18 cellular contexts compared by ENCODE assay signal in the genomic region with DNA sequence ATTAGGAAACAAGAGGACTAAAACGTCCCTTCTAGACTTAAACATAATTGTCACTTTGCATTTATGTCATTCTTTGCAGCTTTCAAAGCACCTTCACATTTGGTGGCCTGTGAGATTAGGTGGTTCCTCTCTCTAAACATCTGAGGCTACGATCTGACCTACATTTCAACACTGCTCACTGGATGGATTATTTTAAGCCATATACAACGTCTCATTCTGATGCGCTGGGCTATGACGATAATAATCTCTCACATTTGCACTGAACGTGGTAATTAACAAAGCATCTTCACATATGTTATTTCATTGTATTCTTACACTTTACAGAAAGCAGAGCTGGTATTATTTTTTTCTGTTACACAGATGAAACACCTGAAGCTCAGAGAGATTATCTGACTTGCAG. TPM values are rescaled to one million over a fixed set of nuclear protein-coding genes. Genes with fewer than 3 reads are reported as not detected.
DNase-seq lines count a peak whose midpoint lies in the region; ATAC-seq lines count a peak whose summit lies in the region.
"Had no signal": no experiment of that assay in that cellular context is flagged by ENCODE, and none has a peak within 500 bp of the region (broad histone marks: within the 10 kb centered on the region; RNA-seq: fewer than 3 reads in every experiment).

No MANE protein-coding gene starts in this region.

- H3K9me3 Mint-ChIP-seq in activated naive CD8-positive, alpha-beta T cell (ENCODE audit: low read depth), result no peaks in the 10 kb centered on the region
- H3K9me3 Mint-ChIP-seq in activated naive CD8-positive, alpha-beta T cell treated with anti-CD3 and anti-CD28 coated beads, Interleukin-2, amount 50 U/mL, for 24 hours, result no peaks in the 10 kb centered on the region
- H3K9me3 Mint-ChIP-seq in activated CD8-positive, alpha-beta T cell treated with anti-CD3 and anti-CD28 coated beads, Interleukin-2, amount 10 ng/mL, durations not matched to agents 7 days and 5 days (ENCODE audit: insufficient read depth), result no peaks in the 10 kb centered on the region
- H3K9me3 Mint-ChIP-seq: activated CD4-positive, alpha-beta memory T cell treated with anti-CD3 and anti-CD28 coated beads, Interleukin-2, amount 10 ng/mL, durations not matched to agents 7 days and 5 days; dendritic cell treated with granulocyte-macrophage colony-stimulating factor and Interleukin-4, amounts not matched to agents 40 ng/mL and 50 ng/mL, for 4 days; memory B cell had no signal

- peaks cover 9% of the 10 kb centered on the region for H3K36me3 Mint-ChIP-seq in activated naive CD8-positive, alpha-beta T cell
- H3K36me3 Mint-ChIP-seq in activated naive CD8-positive, alpha-beta T cell treated with anti-CD3 and anti-CD28 coated beads, Interleukin-2, amount 50 U/mL, for 24 hours (ENCODE audit: low read depth), result peaks cover 61% of the 10 kb centered on the region
- peaks cover 64% of the 10 kb centered on the region for H3K36me3 Mint-ChIP-seq in activated CD8-positive, alpha-beta T cell treated with anti-CD3 and anti-CD28 coated beads, Interleukin-2, amount 10 ng/mL, durations not matched to agents 7 days and 5 days (ENCODE audit: low read depth)
- H3K36me3 Mint-ChIP-seq: memory B cell had no signal

- peaks cover 83% of the 10 kb centered on the region for H3K4me1 Mint-ChIP-seq in activated naive CD8-positive, alpha-beta T cell (ENCODE audit: low read depth)
- H3K4me1 Mint-ChIP-seq in activated naive CD8-positive, alpha-beta T cell treated with anti-CD3 and anti-CD28 coated beads, Interleukin-2, amount 50 U/mL, for 24 hours, result peaks cover 93% of the 10 kb centered on the region
- peaks cover 87% of the 10 kb centered on the region for H3K4me1 Mint-ChIP-seq in activated CD8-positive, alpha-beta T cell treated with anti-CD3 and anti-CD28 coated beads, Interleukin-2, amount 10 ng/mL, durations not matched to agents 7 days and 5 days (ENCODE audit: low read depth)

- CTCF ChIA-PET in activated CD8-positive, alpha-beta T cell treated with anti-CD3 and anti-CD28 coated beads, Interleukin-2, amount 10 ng/mL, durations not matched to agents 7 days and 5 days (lab: Charles Lee), result interaction anchor here (1.1 to 2.2 kb wide), 4 partner anchors 29 to 109 kb away, joined by 3 to 9 read pairs (median 6); no protein-coding TSS in a partner anchor

- no peak for DNase-seq in activated naive CD8-positive, alpha-beta T cell treated with anti-CD3 and anti-CD28 coated beads, Interleukin-2, amount 50 U/mL, for 24 hours
- no peak for DNase-seq in activated CD8-positive, alpha-beta T cell treated with anti-CD3 and anti-CD28 coated beads, Interleukin-2, amount 10 ng/mL, durations not matched to agents 7 days and 5 days
- DNase-seq in GM19240 (ENCODE audit: insufficient read length, low spot score) (no peak), RKO (ENCODE audit: low spot score) (no peak)
- DNase-seq: activated CD4-positive, alpha-beta memory T cell treated with anti-CD3 and anti-CD28 coated beads, Interleukin-2, amount 10 ng/mL, durations not matched to agents 7 days and 5 days; esophagus squamous epithelium; NCI-H1930; NCI-H526 had no signal

- H3K27me3 Mint-ChIP-seq in activated naive CD8-positive, alpha-beta T cell, result no peaks in the 10 kb centered on the region
- no peaks in the 10 kb centered on the region for H3K27me3 Mint-ChIP-seq in activated naive CD8-positive, alpha-beta T cell treated with anti-CD3 and anti-CD28 coated beads, Interleukin-2, amount 50 U/mL, for 24 hours
- no peaks in the 10 kb centered on the region for H3K27me3 Mint-ChIP-seq in activated CD8-positive, alpha-beta T cell treated with anti-CD3 and anti-CD28 coated beads, Interleukin-2, amount 10 ng/mL, durations not matched to agents 7 days and 5 days (ENCODE audit: low read depth)
- H3K27me3 Mint-ChIP-seq: activated CD4-positive, alpha-beta memory T cell treated with anti-CD3 and anti-CD28 coated beads, Interleukin-2, amount 10 ng/mL, durations not matched to agents 7 days and 5 days; memory B cell had no signal

- POLR2A ChIA-PET in activated CD8-positive, alpha-beta T cell treated with anti-CD3 and anti-CD28 coated beads, Interleukin-2, amount 10 ng/mL, durations not matched to agents 7 days and 5 days (lab: Charles Lee), result interaction anchor here (0.9 to 2.8 kb wide), 4 partner anchors 9 to 57 kb away, joined by 3 to 11 read pairs (median 5); no protein-coding TSS in a partner anchor

- peak overlapping the region; percentile 2 for H3K27ac ChIP-seq in layer of hippocampus (ENCODE audit: low read depth, low read length)
- H3K27ac ChIP-seq: VCaP had no signal

- no peaks in the 10 kb centered on the region for H3K27me3 ChIP-seq in layer of hippocampus (ENCODE audit: control insufficient read depth, insufficient read depth, low read length)
- H3K27me3 ChIP-seq: esophagus squamous epithelium had no signal

- H3K27ac Mint-ChIP-seq in activated naive CD8-positive, alpha-beta T cell, result peak overlapping the region; percentile 74
- H3K27ac Mint-ChIP-seq in activated naive CD8-positive, alpha-beta T cell treated with anti-CD3 and anti-CD28 coated beads, Interleukin-2, amount 50 U/mL, for 24 hours, result no peak overlapping the region
- peak overlapping the region; percentile 47 for H3K27ac Mint-ChIP-seq in activated CD8-positive, alpha-beta T cell treated with anti-CD3 and anti-CD28 coated beads, Interleukin-2, amount 10 ng/mL, durations not matched to agents 7 days and 5 days
- H3K27ac Mint-ChIP-seq: activated CD4-positive, alpha-beta memory T cell treated with anti-CD3 and anti-CD28 coated beads, Interleukin-2, amount 10 ng/mL, durations not matched to agents 7 days and 5 days; dendritic cell treated with granulocyte-macrophage colony-stimulating factor and Interleukin-4, amounts not matched to agents 40 ng/mL and 50 ng/mL, for 4 days; memory B cell had no signal

- H3K4me3 Mint-ChIP-seq in activated naive CD8-positive, alpha-beta T cell, result peak overlapping the region; percentile 50
- H3K4me3 Mint-ChIP-seq in activated naive CD8-positive, alpha-beta T cell treated with anti-CD3 and anti-CD28 coated beads, Interleukin-2, amount 50 U/mL, for 24 hours, result no peak overlapping the region
- H3K4me3 Mint-ChIP-seq in activated CD8-positive, alpha-beta T cell treated with anti-CD3 and anti-CD28 coated beads, Interleukin-2, amount 10 ng/mL, durations not matched to agents 7 days and 5 days, result no peak overlapping the region
- H3K4me3 Mint-ChIP-seq: activated CD4-positive, alpha-beta memory T cell treated with anti-CD3 and anti-CD28 coated beads, Interleukin-2, amount 10 ng/mL, durations not matched to agents 7 days and 5 days; dendritic cell treated with granulocyte-macrophage colony-stimulating factor and Interleukin-4, amounts not matched to agents 40 ng/mL and 50 ng/mL, for 4 days; memory B cell had no signal

- no peak for ATAC-seq in activated naive CD8-positive, alpha-beta T cell treated with anti-CD3 and anti-CD28 coated beads, Interleukin-2, amount 50 U/mL, for 24 hours
- no peak for ATAC-seq in activated CD8-positive, alpha-beta T cell treated with anti-CD3 and anti-CD28 coated beads, Interleukin-2, amount 10 ng/mL, durations not matched to agents 7 days and 5 days
- ATAC-seq in GM19463 (IDR thresholded peaks at IDR 0.05; ENCODE audit: unreplicated experiment) (no peak), GM21447 (IDR thresholded peaks at IDR 0.05; ENCODE audit: unreplicated experiment) (no peak)
- ATAC-seq: GM12878, HCT116, Panc1 had no signal

RNA-seq across cellular contexts. Expression of a gene that starts 36.5 kb away (rescaled TPM):
- 10 to 100 TPM; 76.4 to 79.8 TPM for total RNA-seq in activated CD8-positive, alpha-beta T cell treated with anti-CD3 and anti-CD28 coated beads, Interleukin-2, amount 10 ng/mL, durations not matched to agents 7 days and 5 days
